Comparison of ENCODE assay signal across 34 cellular contexts in genomic region chr18:73697395-73697794, GRCh38.
"Had no signal": no experiment of that assay in that cellular context is flagged by ENCODE, and none has a peak within 500 bp of the region (broad histone marks: within the 10 kb centered on the region; RNA-seq: fewer than 3 reads in every experiment).

No MANE protein-coding gene starts in this region.

- H3K9ac ChIP-seq: KMS-11 had no signal

- H3K27ac ChIP-seq: KMS-11 had no signal

- H3K9me3 ChIP-seq: MG63 had no signal

- DNase-seq: Karpas-422, Kasumi-1, KG1, MG63, MM.1S, MV-4-11, NCI-H1048, NCI-H1092, NCI-H1092 treated with DMSO at 0.1 percent for 48 hours, NCI-H1105, NCI-H1105 treated with DMSO at 0.1 percent for 48 hours, NCI-H1417, NCI-H1417 treated with DMSO at 0.1 percent for 48 hours, NCI-H1436, NCI-H1436 treated with DMSO at 0.1 percent for 48 hours, NCI-H146, NCI-H1694, NCI-H1694 treated with DMSO at 0.1 percent for 48 hours, NCI-H187, NCI-H187 treated with DMSO at 0.1 percent for 48 hours, NCI-H1930, NCI-H2029, NCI-H2029 treated with DMSO at 0.1 percent for 48 hours, NCI-H2081, NCI-H2081 treated with DMSO at 0.1 percent for 48 hours, NCI-H2107, NCI-H2171, NCI-H2171 treated with DMSO at 0.1 percent for 48 hours, NCI-H2227 treated with DMSO at 0.1 percent for 48 hours, NCI-H226, NCI-H345, NCI-H446, NCI-H446 treated with DMSO at 0.1 percent for 48 hours had no signal

- H3K4me3 ChIP-seq: MG63 had no signal

- H3K36me3 ChIP-seq: MG63 had no signal

- H3K4me2 ChIP-seq: KMS-11 had no signal

- H3K27me3 ChIP-seq: MG63 had no signal
